Comparison of ENCODE assay signal across 13 cellular contexts in genomic region chr1:42157667-42158066, GRCh38. TPM values are rescaled to one million over a fixed set of nuclear protein-coding genes. Genes with fewer than 3 reads are reported as not detected.
DNase-seq lines count a peak whose midpoint lies in the region; ATAC-seq, FAIRE-seq and TF ChIP-seq lines count a peak whose summit lies in the region.
"Had no signal": no experiment of that assay in that cellular context is flagged by ENCODE, and none has a peak within 500 bp of the region (broad histone marks: within the 10 kb centered on the region; RNA-seq: fewer than 3 reads in every experiment).

No MANE protein-coding gene starts in this region.

- no peaks in the 10 kb centered on the region for H3K79me2 ChIP-seq in GM12878 (ENCODE audit: control insufficient read depth, insufficient read depth, low read length)

- TF ChIP-seq CTCF in GM12875 (IDR thresholded peaks at IDR 0.05; ENCODE audit: borderline replicate concordance, insufficient read depth, low read depth, low read length) (0 out of 2 replicates have a peak, but pooled peaks have one; percentile 2), GM12878 (IDR thresholded peaks at IDR 0.05 in 2 of 3, conservative IDR thresholded peaks at IDR 0.05 in 1 of 3; ENCODE audit: control insufficient read depth in 2 of 3, extremely low read depth in 1 of 3, insufficient read depth in 1 of 3, low read depth in 3 of 3, low read length in 3 of 3) (peak in 1 of 3 experiments; percentile 12; a peak in 2 of 6 replicates), tibial nerve (IDR thresholded peaks at IDR 0.05) (no peak), HFFc6 (IDR thresholded peaks at IDR 0.05) (no peak)

- TF ChIP-seq EP300 in GM12878 (IDR thresholded peaks at IDR 0.05; ENCODE audit: borderline replicate concordance in 1 of 2, control insufficient read depth in 1 of 2, low read depth in 2 of 2, low read length in 2 of 2) (no peak), tibial nerve (IDR thresholded peaks at IDR 0.05) (no peak)

- no peak overlapping the region for H3K27ac ChIP-seq in GM12878 (ENCODE audit: control insufficient read depth, insufficient read depth)
- no peak overlapping the region for H3K27ac ChIP-seq in tibial nerve
- H3K27ac ChIP-seq: esophagus muscularis mucosa had no signal

- ATAC-seq in GM12878 (peak; percentile 37; the same call in 2 of the 3 replicates), GM19324 (IDR thresholded peaks at IDR 0.05; ENCODE audit: low FRiP score, unreplicated experiment) (no peak)
- ATAC-seq: mucosa of descending colon had no signal

- H3K4me3 Mint-ChIP-seq in HFFc6, result no peak overlapping the region
- H3K4me3 Mint-ChIP-seq: T-helper 1 cell treated with Interleukin-12 subunit alpha and Interleukin-12 subunit beta and Interleukin-4 antibody, amounts not matched to agents 30 μg/mL and 1 μg/mL, for 36 hours had no signal

- DNase-seq in NCI-H1092 treated with DMSO at 0.1 percent for 48 hours (lab: John Stamatoyannopoulos, UW) (peak; percentile 37), NCI-H1092 (lab: John Stamatoyannopoulos, UW) (no peak), NCI-H69 (lab: John Stamatoyannopoulos, UW) (peak; percentile 60), GM12878 (ENCODE audit: low read depth, low spot score) (no peak), tibial nerve (ENCODE audit: low spot score in 2 of 2) (no peak), HFFc6 (no peak)
- DNase-seq: ACHN, mucosa of descending colon had no signal

- H3K9me3 ChIP-seq in GM12878 (replicated peaks; ENCODE audit: control insufficient read depth, insufficient read depth, low read length) (peaks cover 4% of the 10 kb centered on the region; the same call in 1 of the 3 replicates), tibial nerve (peaks cover 0 to 22% (median 6%) of the 10 kb centered on the region in 4 donors)

- H3K4me1 ChIP-seq in GM12878 (ENCODE audit: control insufficient read depth, insufficient read depth, low read length) (no peaks in the 10 kb centered on the region), tibial nerve (no peaks in the 10 kb centered on the region)
- H3K4me1 ChIP-seq: esophagus muscularis mucosa had no signal

- H3K27ac Mint-ChIP-seq in HFFc6, result no peak overlapping the region
- H3K27ac Mint-ChIP-seq: T-helper 1 cell treated with Interleukin-12 subunit alpha and Interleukin-12 subunit beta and Interleukin-4 antibody, amounts not matched to agents 30 μg/mL and 1 μg/mL, for 36 hours had no signal

- no peak overlapping the region for H3K9ac ChIP-seq in GM12878 (ENCODE audit: control insufficient read depth, insufficient read depth, low read length)

- H3K27me3 Mint-ChIP-seq in HFFc6 (ENCODE audit: insufficient read depth), result peaks cover 31% of the 10 kb centered on the region

- peaks cover 11% of the 10 kb centered on the region for H3K36me3 Mint-ChIP-seq in HFFc6 (ENCODE audit: low read depth)

- FAIRE-seq in GM12878 (lab: Jason Lieb, UNC), result no peak

- H3K9me3 Mint-ChIP-seq in HFFc6, result peaks cover 15% of the 10 kb centered on the region

- peak; percentile 23; the same call in 1 of the 2 replicates for TF ChIP-seq RAD21 in GM12878 (IDR thresholded peaks at IDR 0.05; ENCODE audit: insufficient read depth, low read depth, low read length)

- H3K4me2 ChIP-seq in GM12878 (ENCODE audit: control insufficient read depth, insufficient read depth), result no peak overlapping the region

- H3K36me3 ChIP-seq in GM12878 (ENCODE audit: control insufficient read depth in 2 of 2, insufficient read depth in 2 of 2, low read length in 1 of 2), result no peaks in the 10 kb centered on the region
- H3K36me3 ChIP-seq in tibial nerve, result no peaks in the 10 kb centered on the region
- H3K36me3 ChIP-seq: esophagus muscularis mucosa had no signal

- H3K4me3 ChIP-seq in GM12875 (ENCODE audit: low read depth, low read length), result no peak overlapping the region
- no peak overlapping the region for H3K4me3 ChIP-seq in GM12878
- H3K4me3 ChIP-seq in tibial nerve, result no peak overlapping the region
- H3K4me3 ChIP-seq: esophagus muscularis mucosa, mucosa of descending colon had no signal

- in situ Hi-C loops in GM12878 (cut with MboI), result no loop called here

- BruUV-seq in GM12878 (replicated peaks; lab: Mats Ljungman, UMichigan), result no TSS peak

- RAD21 ChIA-PET in GM12878 (lab: Charles Lee; ENCODE audit: unreplicated experiment), result interaction anchor here (1.0 kb wide), 1 partner anchor 16 kb away, joined by 3 read pairs; no protein-coding TSS in a partner anchor

- intact Hi-C loops in GM12878 (cut with micrococcal nuclease; ENCODE audit: unreplicated experiment), result no loop called here

- TF ChIP-seq POLR2A in GM12878 (IDR thresholded peaks at IDR 0.05; ENCODE audit: low read depth, low read length), result no peak
- TF ChIP-seq POLR2A in tibial nerve (IDR thresholded peaks at IDR 0.05), result no peak

- POLR2A ChIA-PET in GM12878 (lab: Charles Lee), result interaction anchor here (0.6 kb wide), 1 partner anchor 9 kb away, joined by 3 read pairs; no protein-coding TSS in a partner anchor

- SMC1A ChIA-PET in GM12878 (lab: Charles Lee; ENCODE audit: uncharacterized antibody, unreplicated experiment), result interaction anchor here (0.7 kb wide), 1 partner anchor 176 kb away, joined by 3 read pairs; no protein-coding TSS in a partner anchor

- H3K4me1 Mint-ChIP-seq in HFFc6 (ENCODE audit: low read depth), result no peaks in the 10 kb centered on the region

- H3K27me3 ChIP-seq in GM12878 (replicated peaks in 1 of 2; ENCODE audit: control insufficient read depth in 2 of 2, insufficient read depth in 2 of 2, low read length in 1 of 2) (no peaks in the 10 kb centered on the region), tibial nerve (peaks cover 0 to 6% of the 10 kb centered on the region in 2 donors)

- CTCF ChIA-PET in GM12878 (lab: Yijun Ruan, JAX), result interaction anchor here (0.8 to 1.8 kb wide), 2 partner anchors 15 to 547 kb away, joined by 3 to 8 read pairs; no protein-coding TSS in a partner anchor

- WGBS in GM12878 (ENCODE audit: insufficient coverage, insufficient replicate concordance, low lambda C conversion rate, missing lambda C conversion rate), result 20% methylated on average over 7 of the region's 7 CpGs
- 66 to 69% methylated on average over 7 of the region's 7 CpGs for WGBS in tibial nerve, 2 donors

- no peak overlapping the region for H2AFZ ChIP-seq in GM12878 (ENCODE audit: control insufficient read depth, low read depth, low read length)

- H4K20me1 ChIP-seq in GM12878 (ENCODE audit: control insufficient read depth, insufficient read depth), result no peaks in the 10 kb centered on the region

TF ChIP-seq in GM12878, 131 proteins besides CTCF, POLR2A, EP300 and RAD21 (continues in another document):
- TF ChIP-seq, protein P1, sequence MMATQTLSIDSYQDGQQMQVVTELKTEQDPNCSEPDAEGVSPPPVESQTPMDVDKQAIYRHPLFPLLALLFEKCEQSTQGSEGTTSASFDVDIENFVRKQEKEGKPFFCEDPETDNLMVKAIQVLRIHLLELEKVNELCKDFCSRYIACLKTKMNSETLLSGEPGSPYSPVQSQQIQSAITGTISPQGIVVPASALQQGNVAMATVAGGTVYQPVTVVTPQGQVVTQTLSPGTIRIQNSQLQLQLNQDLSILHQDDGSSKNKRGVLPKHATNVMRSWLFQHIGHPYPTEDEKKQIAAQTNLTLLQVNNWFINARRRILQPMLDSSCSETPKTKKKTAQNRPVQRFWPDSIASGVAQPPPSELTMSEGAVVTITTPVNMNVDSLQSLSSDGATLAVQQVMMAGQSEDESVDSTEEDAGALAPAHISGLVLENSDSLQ (IDR thresholded peaks at IDR 0.05), result no peak
- TF ChIP-seq RB1 (IDR thresholded peaks at IDR 0.05; ENCODE audit: borderline replicate concordance) (no peak), CHD2 (IDR thresholded peaks at IDR 0.05; ENCODE audit: borderline replicate concordance, low read depth, low read length) (no peak), SREBF1 (IDR thresholded peaks at IDR 0.05; ENCODE audit: low read length) (no peak), PAX8 (IDR thresholded peaks at IDR 0.05) (no peak), POLR2AphosphoS5 (IDR thresholded peaks at IDR 0.05; ENCODE audit: low read length) (no peak)

RNA-seq across cellular contexts. Expression of gene GUCA2B, which starts 4.5 kb away (rescaled TPM):
- not detected in 2 replicates for total RNA-seq in GM12878 (2013; cell fraction: nucleolus; rRNA removed)
- total RNA-seq in GM12878 (2014; rRNA removed), result not detected in 2 replicates
- not detected in 2 replicates for total RNA-seq in GM12878 (2014; rRNA removed; fragmentation: Illumina TruSeq; extraction: Trizol)
- not detected in 2 replicates for total RNA-seq in GM12878 (2021)
- polyA plus RNA-seq in GM12878 (2011; ENCODE audit: low read depth), result not detected
- not detected in 2 replicates for polyA plus RNA-seq in GM12878 (2011; rRNA removed)
- not detected in 2 replicates for polyA plus RNA-seq in GM12878 (2011; cell fraction: cytosol; rRNA removed)
- not detected in 2 replicates for polyA plus RNA-seq in GM12878 (2011; cell fraction: nucleus; rRNA removed)
- polyA plus RNA-seq in GM12878 (2012), result not detected in 2 replicates
- polyA plus RNA-seq in GM12878 (2014; fragmentation: Illumina TruSeq; extraction: Trizol), result not detected in 2 replicates
- not detected for polyA plus RNA-seq in GM12878 (2014; fragmentation: Nextera tagmentation; extraction: Ambion mirVana)
- not detected in 2 replicates for polyA plus RNA-seq in GM12878 (2014; rRNA removed)
- polyA plus RNA-seq in GM12878 (2016; fragmentation: Nextera tagmentation; extraction: Ambion mirVana), result not detected
- polyA minus RNA-seq in GM12878 (2011; rRNA and poly(A)+ RNA removed), result not detected in 2 replicates
- not detected in 2 replicates for polyA minus RNA-seq in GM12878 (2011; cell fraction: cytosol; rRNA and poly(A)+ RNA removed)
- polyA minus RNA-seq in GM12878 (2011; cell fraction: nucleus; rRNA and poly(A)+ RNA removed), result not detected in 2 replicates
- total RNA-seq in tibial nerve, result not detected
- total RNA-seq in HFFc6 (2021; fragmentation: NEBNext Ultra II Directional; extraction: Animal tissue kit (Norgen Biotek cat#: 25700)), result not detected
- total RNA-seq: esophagus muscularis mucosa, pulmonary artery endothelial cell had no signal

RNA-seq across cellular contexts. Expression of gene GUCA2A, which starts 6.9 kb away (rescaled TPM):
- not detected in 2 replicates for total RNA-seq in GM12878 (2013; cell fraction: nucleolus; rRNA removed)
- total RNA-seq in GM12878 (2014; rRNA removed), result not detected in 2 replicates
- total RNA-seq in GM12878 (2014; rRNA removed; fragmentation: Illumina TruSeq; extraction: Trizol), result not detected in 2 replicates
- not detected in 2 replicates for total RNA-seq in GM12878 (2021)
- not detected for polyA plus RNA-seq in GM12878 (2011; ENCODE audit: low read depth)
- polyA plus RNA-seq in GM12878 (2011; rRNA removed), result not detected in 2 replicates
- not detected in 2 replicates for polyA plus RNA-seq in GM12878 (2011; cell fraction: cytosol; rRNA removed)
- polyA plus RNA-seq in GM12878 (2011; cell fraction: nucleus; rRNA removed), result not detected in 2 replicates
- not detected in 2 replicates for polyA plus RNA-seq in GM12878 (2012)
- not detected in 2 replicates for polyA plus RNA-seq in GM12878 (2014; fragmentation: Illumina TruSeq; extraction: Trizol)
- polyA plus RNA-seq in GM12878 (2014; fragmentation: Nextera tagmentation; extraction: Ambion mirVana), result not detected
- polyA plus RNA-seq in GM12878 (2014; rRNA removed), result not detected in 2 replicates
- not detected for polyA plus RNA-seq in GM12878 (2016; fragmentation: Nextera tagmentation; extraction: Ambion mirVana)
- not detected in 2 replicates for polyA minus RNA-seq in GM12878 (2011; rRNA and poly(A)+ RNA removed)
- polyA minus RNA-seq in GM12878 (2011; cell fraction: cytosol; rRNA and poly(A)+ RNA removed), result not detected in 2 replicates
- not detected in 2 replicates for polyA minus RNA-seq in GM12878 (2011; cell fraction: nucleus; rRNA and poly(A)+ RNA removed)
- not detected for total RNA-seq in tibial nerve
- total RNA-seq in HFFc6 (2021; fragmentation: NEBNext Ultra II Directional; extraction: Animal tissue kit (Norgen Biotek cat#: 25700)), result not detected
- total RNA-seq: esophagus muscularis mucosa, pulmonary artery endothelial cell had no signal

Comparison
In these comparisons a context has a peak if more than half of its experiments do, and no peak if none do; other contexts are left out.
1. DNase-seq: peak in NCI-H1092 treated with DMSO at 0.1 percent for 48 hours (single experiment) and NCI-H69 (single experiment); none in NCI-H1092 (single experiment), GM12878 (single experiment), tibial nerve (0 of 2) and HFFc6 (single experiment).